ENCODE assay signal across 2 cellular contexts in genomic region chr6:163491901-163492300, GRCh38.
A peak's percentile ranks its signal among the peaks of the same experiment; 100 is the strongest.
TF ChIP-seq lines count a peak whose summit lies in the region.

No MANE protein-coding gene starts in this region.

TF ChIP-seq in A549, 52 proteins besides CTCF, POLR2A, EP300 and RAD21 (continued from another document):
- TF ChIP-seq, protein P1, sequence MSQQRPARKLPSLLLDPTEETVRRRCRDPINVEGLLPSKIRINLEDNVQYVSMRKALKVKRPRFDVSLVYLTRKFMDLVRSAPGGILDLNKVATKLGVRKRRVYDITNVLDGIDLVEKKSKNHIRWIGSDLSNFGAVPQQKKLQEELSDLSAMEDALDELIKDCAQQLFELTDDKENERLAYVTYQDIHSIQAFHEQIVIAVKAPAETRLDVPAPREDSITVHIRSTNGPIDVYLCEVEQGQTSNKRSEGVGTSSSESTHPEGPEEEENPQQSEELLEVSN (IDR thresholded peaks at IDR 0.05; ENCODE audit: borderline replicate concordance, low read depth) = no peak
- no peak for TF ChIP-seq EHMT2 (IDR thresholded peaks at IDR 0.05; ENCODE audit: low read depth)
- TF ChIP-seq JUNB (IDR thresholded peaks at IDR 0.05) = no peak
- no peak for TF ChIP-seq CHD2 (IDR thresholded peaks at IDR 0.05; ENCODE audit: low read length, partially characterized antibody)
- TF ChIP-seq RNF2 (IDR thresholded peaks at IDR 0.05; ENCODE audit: borderline replicate concordance, low read depth) = no peak
- TF ChIP-seq MYC (IDR thresholded peaks at IDR 0.05; ENCODE audit: borderline replicate concordance, low read length) = no peak
- no peak for TF ChIP-seq HOXA7 (CRISPR knock-in tag; IDR thresholded peaks at IDR 0.05)

TF ChIP-seq in HEK293, 187 proteins besides CTCF, POLR2A, EP300 and RAD21 (continued from another document):
- TF ChIP-seq BCL6B (tag by site-specific recombination; IDR thresholded peaks at IDR 0.05) (no peak), GLIS1 (tag by site-specific recombination; IDR thresholded peaks at IDR 0.05) (no peak), PRDM6 (tag by site-specific recombination; IDR thresholded peaks at IDR 0.05) (peak; percentile 60; the same call in 1 of the 2 replicates), ZNF37A (tag by site-specific recombination; IDR thresholded peaks at IDR 0.05) (no peak)
